9 cellular contexts compared by ENCODE assay signal in genomic region chr19:15304140-15304705, GRCh38. TPM values are rescaled to one million over a fixed set of nuclear protein-coding genes. Genes with fewer than 3 reads are reported as not detected.
DNase-seq lines count a peak whose midpoint lies in the region; ATAC-seq and TF ChIP-seq lines count a peak whose summit lies in the region.
"Had no signal": no experiment of that assay in that cellular context is flagged by ENCODE, and none has a peak within 500 bp of the region (broad histone marks: within the 10 kb centered on the region; RNA-seq: fewer than 3 reads in every experiment).

No MANE protein-coding gene starts in this region.

- WGBS in ovary, 3 donors = 63 to 65% (median 64%) methylated on average over 10 of the region's 10 CpGs

- H3K4me3 Mint-ChIP-seq in CD4-positive, alpha-beta T cell = peak overlapping the region; percentile 36

- no peak for TF ChIP-seq POLR2A in ovary (IDR thresholded peaks at IDR 0.05)

- no peaks in the 10 kb centered on the region for H3K36me3 Mint-ChIP-seq in CD4-positive, alpha-beta T cell (ENCODE audit: low read depth)

- CTCF ChIA-PET in CD4-positive, alpha-beta T cell (lab: Charles Lee) = interaction anchor here (0.5 to 0.6 kb wide), 2 partner anchors 213 to 1522 kb away, joined by 3 read pairs; no protein-coding TSS in a partner anchor

- no peaks in the 10 kb centered on the region for H3K36me3 ChIP-seq in neutrophil
- H3K36me3 ChIP-seq in ovary = no peaks in the 10 kb centered on the region

- H3K27me3 ChIP-seq in CD4-positive, alpha-beta T cell (ENCODE audit: control insufficient read depth, insufficient read depth, low read length) = no peaks in the 10 kb centered on the region
- no peaks in the 10 kb centered on the region for H3K27me3 ChIP-seq in neutrophil
- H3K27me3 ChIP-seq in ovary = no peaks in the 10 kb centered on the region

- intact Hi-C loops in CD4-positive, alpha-beta T cell (cut with DNase I, micrococcal nuclease) = loop anchor here in 1 of 2 experiments (1.0 to 2.0 kb wide), 2 partner anchors 13 to 33 kb away; no protein-coding TSS in a partner anchor
- intact Hi-C loops in ovary (cut with DNase I) = no loop called here

- no peak overlapping the region for H3K27ac ChIP-seq in CD4-positive, alpha-beta T cell (ENCODE audit: low read depth, low read length)
- H3K27ac ChIP-seq in neutrophil (peak overlapping the region; percentile 21), ovary (no peak overlapping the region)
- H3K27ac ChIP-seq: KMS-11 had no signal

- H3K4me1 ChIP-seq in neutrophil (ENCODE audit: control insufficient read depth in 1 of 2, insufficient read depth in 1 of 2, low read depth in 1 of 2, low read length in 1 of 2) (peaks cover 17 to 30% of the 10 kb centered on the region in 2 experiments), ovary (ENCODE audit: insufficient read depth) (peaks cover 28% of the 10 kb centered on the region)

- H3K27me3 Mint-ChIP-seq in CD4-positive, alpha-beta T cell = no peaks in the 10 kb centered on the region

- H3K9me3 Mint-ChIP-seq in CD4-positive, alpha-beta T cell = no peaks in the 10 kb centered on the region

- no peak overlapping the region for H3K4me3 ChIP-seq in neutrophil (ENCODE audit: low read depth in 1 of 2, low read length in 1 of 2)
- no peak overlapping the region for H3K4me3 ChIP-seq in ovary

- no peak for TF ChIP-seq EP300 in ovary (IDR thresholded peaks at IDR 0.05)

- H3K9me3 ChIP-seq in CD4-positive, alpha-beta T cell (ENCODE audit: control insufficient read depth, low read length) = no peaks in the 10 kb centered on the region
- H3K9me3 ChIP-seq in neutrophil = no peaks in the 10 kb centered on the region
- H3K9me3 ChIP-seq in ovary = no peaks in the 10 kb centered on the region

- H3K4me1 Mint-ChIP-seq in CD4-positive, alpha-beta T cell (ENCODE audit: low read depth) = peaks cover 76% of the 10 kb centered on the region

- no peak for TF ChIP-seq CTCF in CD4-positive, alpha-beta T cell (IDR thresholded peaks at IDR 0.05)
- TF ChIP-seq CTCF in neutrophil (IDR thresholded peaks at IDR 0.05) (no peak), ovary (IDR thresholded peaks at IDR 0.05) (no peak)

- ATAC-seq in CD4-positive, alpha-beta T cell (ENCODE audit: poor library complexity) = peak; percentile 71
- ATAC-seq in GM18517 (IDR thresholded peaks at IDR 0.05; ENCODE audit: unreplicated experiment) (no peak), HG03097 (IDR thresholded peaks at IDR 0.05; ENCODE audit: low FRiP score, unreplicated experiment) (no peak)

- H3K27ac Mint-ChIP-seq in CD4-positive, alpha-beta T cell = peak overlapping the region; percentile 37

- POLR2A ChIA-PET in CD4-positive, alpha-beta T cell (lab: Charles Lee) = interaction anchor here (0.5 to 1.3 kb wide), 3 partner anchors 22 to 160 kb away, joined by 3 to 6 read pairs (median 3); partner anchors contain the start of gene AKAP8

- no peak for DNase-seq in CD4-positive, alpha-beta T cell
- DNase-seq in NCI-H69 (lab: John Stamatoyannopoulos, UW) = peak; percentile 25
- peak; percentile 22 for DNase-seq in central memory CD4-positive, alpha-beta T cell
- no peak for DNase-seq in SKM-1 (lab: John Stamatoyannopoulos, UW; ENCODE audit: unreplicated experiment)
- no peak for DNase-seq in ovary

RNA-seq across cellular contexts. Expression of gene BRD4, which starts 28.1 kb away (rescaled TPM):
- 100 to 1,000 TPM; 101 to 102 TPM for total RNA-seq in CD4-positive, alpha-beta T cell
- total RNA-seq in ovary = 100 to 1,000 TPM in 4 of 7 donors, 10 to 100 TPM in 3; 19.6 to 127 (median 100) TPM
- polyA plus RNA-seq in ovary = 10 to 100 TPM; 30.1 to 31.0 TPM

Comparison
In these comparisons a context has a peak if more than half of its experiments do, and no peak if none do; other contexts are left out.
1. DNase-seq: peak in NCI-H69 (single experiment) and central memory CD4-positive, alpha-beta T cell (single experiment); none in CD4-positive, alpha-beta T cell (0 of 10), SKM-1 (single experiment) and ovary (0 of 5).